ENCODE assay signal across 8 cellular contexts in the genomic region with DNA sequence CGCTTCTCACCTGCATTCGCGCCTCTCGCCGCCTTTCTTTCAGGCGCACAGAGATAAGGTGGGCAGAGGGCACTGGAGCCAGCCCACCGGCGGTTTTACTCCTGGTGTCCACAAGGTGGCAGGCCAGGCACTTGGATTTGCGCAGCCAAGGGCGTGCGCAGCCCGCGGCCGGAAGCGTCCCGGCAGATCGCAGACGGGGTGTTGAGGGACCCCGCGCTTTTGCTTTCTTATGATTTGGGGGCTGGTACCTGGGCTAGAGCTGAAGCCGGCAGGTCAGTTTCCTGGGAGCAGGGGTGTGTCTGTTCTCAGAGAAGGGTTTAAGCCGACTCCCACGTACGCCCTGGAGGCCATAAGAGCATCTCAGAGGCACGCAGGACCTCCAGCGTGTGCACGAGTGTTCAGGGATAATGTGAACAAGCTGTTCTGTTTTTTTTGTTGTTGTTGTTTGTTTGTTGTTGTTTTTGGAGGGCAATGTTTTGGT.
DNase-seq lines count a peak whose midpoint lies in the region; TF ChIP-seq lines count a peak whose summit lies in the region.

No MANE protein-coding gene starts in this region.

- TF ChIP-seq CTCF in parathyroid adenoma (IDR thresholded peaks at IDR 0.05): peak; percentile 66
- peak; percentile 78 to 88 for TF ChIP-seq CTCF in tibial artery (IDR thresholded peaks at IDR 0.05)

- H3K79me2 ChIP-seq in parathyroid adenoma: no peaks in the 10 kb centered on the region

- no peaks in the 10 kb centered on the region for H3K4me1 ChIP-seq in parathyroid adenoma
- H3K4me1 ChIP-seq in tibial artery: peaks cover 0 to 6% (median 0%) of the 10 kb centered on the region in 4 donors

- intact Hi-C loops in head of caudate nucleus (cut with DNase I): loop anchor here (5.0 kb wide), 1 partner anchor 1414 kb away; no protein-coding TSS in a partner anchor
- intact Hi-C loops in tibial artery (cut with DNase I; ENCODE audit: low total_unique reads): loop anchor here (5.0 kb wide), 1 partner anchor 1414 kb away; no protein-coding TSS in a partner anchor

- DNase-seq in ELF-1 (ENCODE audit: low read depth, low spot score) (peak; percentile 93), GOT3 (lab: John Stamatoyannopoulos, UW) (peak; percentile 10), Kasumi-1 (lab: John Stamatoyannopoulos, UW) (peak; percentile 85 to 86), SHP77 (lab: John Stamatoyannopoulos, UW) (peak; percentile 45 to 47), head of caudate nucleus (peak; percentile 38 to 89 (median 76)), tibial artery (peak; percentile 37 to 73)
- peak; percentile 72 for DNase-seq in activated gamma-delta T cell treated with anti-CD3 and anti-CD28 coated beads, Interleukin-2, amount 50 U/mL, for 16 hours (ENCODE audit: low read depth)

- no peaks in the 10 kb centered on the region for H3K27me3 ChIP-seq in parathyroid adenoma (ENCODE audit: control insufficient read depth, insufficient read depth, low read length)
- peaks cover 0 to 11% of the 10 kb centered on the region in 2 donors for H3K27me3 ChIP-seq in tibial artery

- H3K9ac ChIP-seq in parathyroid adenoma: no peak overlapping the region

- H2AFZ ChIP-seq in parathyroid adenoma: peak overlapping the region; percentile 83

- H3K27ac ChIP-seq in parathyroid adenoma (no peak overlapping the region), tibial artery (no peak overlapping the region)

- peak overlapping the region; percentile 81 for H3K4me2 ChIP-seq in parathyroid adenoma (ENCODE audit: low read length)

- H3K9me3 ChIP-seq in parathyroid adenoma (ENCODE audit: control insufficient read depth, low read length) (no peaks in the 10 kb centered on the region), tibial artery (no peaks in the 10 kb centered on the region)

- H3K4me3 ChIP-seq in parathyroid adenoma (ENCODE audit: low read depth, low read length) (peak overlapping the region; percentile 47), tibial artery (peak overlapping the region; percentile 32 to 48)

- H3K36me3 ChIP-seq in parathyroid adenoma (ENCODE audit: control insufficient read depth, insufficient read depth, low read length) (no peaks in the 10 kb centered on the region), tibial artery (no peaks in the 10 kb centered on the region)

Comparison
In these comparisons a context has a peak if more than half of its experiments do, and no peak if none do; other contexts are left out.
1. DNase-seq: peak in every context shown above with its lines; median percentile 93 in ELF-1; 86 in Kasumi-1; 76 in head of caudate nucleus; 72 in activated gamma-delta T cell treated with anti-CD3 and anti-CD28 coated beads, Interleukin-2, amount 50 U/mL, for 16 hours; 55 in tibial artery; 46 in SHP77; 10 in GOT3.